26 cellular contexts compared by ENCODE assay signal in the genomic region with DNA sequence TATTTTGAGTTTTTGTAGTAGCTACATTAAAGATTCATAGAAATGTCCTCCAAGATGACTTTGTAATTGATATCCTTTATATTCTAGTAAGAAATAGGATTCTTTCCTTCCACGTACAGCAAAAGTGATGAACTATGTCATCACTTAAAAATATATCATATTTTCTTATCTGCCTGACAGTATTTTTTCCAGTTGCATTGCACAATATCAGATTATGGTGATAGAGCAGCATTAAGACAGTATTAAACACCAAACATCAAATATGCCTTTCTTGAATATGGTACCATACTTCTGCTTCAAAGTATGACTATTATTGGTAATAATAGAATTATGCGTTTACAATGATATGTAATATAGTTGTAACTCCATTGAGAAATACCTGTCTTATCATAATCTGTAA.
"Had no signal": no experiment of that assay in that cellular context is flagged by ENCODE, and none has a peak within 500 bp of the region (broad histone marks: within the 10 kb centered on the region; RNA-seq: fewer than 3 reads in every experiment).

No MANE protein-coding gene starts in this region.

- H3K4me1 ChIP-seq: colonic mucosa, esophagus muscularis mucosa, esophagus squamous epithelium, foreskin keratinocyte, gastrocnemius medialis, gastroesophageal sphincter, heart left ventricle, heart right ventricle had no signal

- H3K27ac ChIP-seq: colonic mucosa, coronary artery, dorsolateral prefrontal cortex, epithelial cell of prostate, esophagus muscularis mucosa, esophagus squamous epithelium, foreskin keratinocyte, gastrocnemius medialis, gastroesophageal sphincter, heart left ventricle, heart right ventricle had no signal

- DNase-seq: colonic mucosa; cortex of kidney; dermis blood vessel endothelial cell; dorsolateral prefrontal cortex; effector CD4-positive, alpha-beta T cell; effector CD8-positive, alpha-beta T cell; effector memory CD4-positive, alpha-beta T cell; effector memory CD8-positive, alpha-beta T cell; endodermal cell; erythroblast; esophagus squamous epithelium; foreskin fibroblast; foreskin keratinocyte; foreskin melanocyte; gastrocnemius medialis; glutamatergic neuron; head of caudate nucleus; heart left ventricle; heart right ventricle had no signal

- H3K9me3 ChIP-seq: colonic mucosa, esophagus muscularis mucosa, esophagus squamous epithelium, gastrocnemius medialis, gastroesophageal sphincter, heart left ventricle, heart right ventricle had no signal

- FAIRE-seq: endometrium, endothelial cell of umbilical vein had no signal

- H3K27me3 ChIP-seq: colonic mucosa, esophagus muscularis mucosa, esophagus squamous epithelium, foreskin keratinocyte, gastrocnemius medialis, gastroesophageal sphincter, heart left ventricle, heart right ventricle had no signal

- ATAC-seq: effector memory CD8-positive, alpha-beta T cell; esophagus mucosa; foreskin keratinocyte; gastrocnemius medialis; gastroesophageal sphincter; heart left ventricle; heart right ventricle had no signal

- H3K36me3 ChIP-seq: colonic mucosa, esophagus muscularis mucosa, esophagus squamous epithelium, gastrocnemius medialis, gastroesophageal sphincter, heart left ventricle, heart right ventricle had no signal

- H3K4me3 ChIP-seq: colonic mucosa, coronary artery, dorsolateral prefrontal cortex, esophagus muscularis mucosa, esophagus squamous epithelium, gastrocnemius medialis, gastroesophageal sphincter, heart left ventricle, heart right ventricle had no signal
